ENCODE assay signal across 1 cellular context in the genomic region with DNA sequence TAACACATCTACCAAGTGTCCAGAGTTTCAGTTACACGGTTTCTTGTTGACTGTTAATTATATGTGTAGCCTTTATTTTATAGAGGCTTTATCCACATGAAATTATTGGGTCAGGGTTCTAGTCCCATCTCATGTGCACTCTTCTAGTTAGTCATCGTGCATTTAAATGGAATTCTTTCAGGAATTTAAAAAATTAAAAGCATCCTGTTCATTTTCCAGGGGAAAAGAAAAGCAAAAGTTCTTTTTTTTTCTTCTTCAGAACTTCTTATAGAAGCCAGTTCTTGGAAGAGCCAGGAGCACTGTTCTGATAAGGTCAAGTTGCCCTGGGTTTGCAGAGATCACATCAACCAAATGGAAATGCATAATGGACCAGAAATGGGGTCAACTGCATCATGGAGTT.
TF ChIP-seq lines count a peak whose summit lies in the region.

No MANE protein-coding gene starts in this region.

TF ChIP-seq in IMR-90, 13 proteins besides CTCF, POLR2A, EP300 and RAD21:
- TF ChIP-seq MAZ (IDR thresholded peaks at IDR 0.05; ENCODE audit: borderline replicate concordance, low read depth, low read length): no peak
- no peak for TF ChIP-seq RCOR1 (IDR thresholded peaks at IDR 0.05; ENCODE audit: insufficient replicate concordance, low read length)
- no peak for TF ChIP-seq CHD1 (IDR thresholded peaks at IDR 0.05; ENCODE audit: low read depth, low read length)
- TF ChIP-seq, protein P1, sequence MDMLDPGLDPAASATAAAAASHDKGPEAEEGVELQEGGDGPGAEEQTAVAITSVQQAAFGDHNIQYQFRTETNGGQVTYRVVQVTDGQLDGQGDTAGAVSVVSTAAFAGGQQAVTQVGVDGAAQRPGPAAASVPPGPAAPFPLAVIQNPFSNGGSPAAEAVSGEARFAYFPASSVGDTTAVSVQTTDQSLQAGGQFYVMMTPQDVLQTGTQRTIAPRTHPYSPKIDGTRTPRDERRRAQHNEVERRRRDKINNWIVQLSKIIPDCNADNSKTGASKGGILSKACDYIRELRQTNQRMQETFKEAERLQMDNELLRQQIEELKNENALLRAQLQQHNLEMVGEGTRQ (IDR thresholded peaks at IDR 0.05; ENCODE audit: low read depth, low read length): no peak
- no peak for TF ChIP-seq CEBPB (IDR thresholded peaks at IDR 0.05; ENCODE audit: low read depth, low read length)
- no peak for TF ChIP-seq SMC3 (IDR thresholded peaks at IDR 0.05; ENCODE audit: low read depth, low read length)
- TF ChIP-seq MXI1 (IDR thresholded peaks at IDR 0.05; ENCODE audit: borderline replicate concordance, low read depth, low read length): no peak
- no peak for TF ChIP-seq ELK1 (IDR thresholded peaks at IDR 0.05; ENCODE audit: borderline replicate concordance, low read depth, low read length)
- TF ChIP-seq FOS (IDR thresholded peaks at IDR 0.05; ENCODE audit: low read depth, low read length): no peak
- no peak for TF ChIP-seq BHLHE40 (IDR thresholded peaks at IDR 0.05; ENCODE audit: low read depth, low read length)
- TF ChIP-seq MAFK (IDR thresholded peaks at IDR 0.05; ENCODE audit: low read depth, low read length): no peak
- TF ChIP-seq RFX5 (IDR thresholded peaks at IDR 0.05; ENCODE audit: low read depth, low read length): no peak
- TF ChIP-seq NFE2L2 (IDR thresholded peaks at IDR 0.05; ENCODE audit: low read depth, low read length): no peak
TF ChIP-seq in IMR-90: peak in this region for 0.
